Comparison of ENCODE assay signal across 1 cellular context in genomic region chr4:26856906-26857277, GRCh38.
TF ChIP-seq lines count a peak whose summit lies in the region.

No MANE protein-coding gene starts in this region.

TF ChIP-seq in A549, 52 proteins besides CTCF, POLR2A, EP300 and RAD21 (continued from another document):
- TF ChIP-seq ELK1 (IDR thresholded peaks at IDR 0.05; ENCODE audit: low read depth, low read length) (no peak), JUN (IDR thresholded peaks at IDR 0.05) (no peak), FOSL2 (IDR thresholded peaks at IDR 0.05) (no peak), FOSL2 (CRISPR knock-in tag; IDR thresholded peaks at IDR 0.05) (no peak), MAX (IDR thresholded peaks at IDR 0.05) (no peak), PHF8 (IDR thresholded peaks at IDR 0.05; ENCODE audit: borderline replicate concordance, low read depth) (no peak), CHD2 (IDR thresholded peaks at IDR 0.05; ENCODE audit: low read length, partially characterized antibody) (no peak), SREBF2 (IDR thresholded peaks at IDR 0.05) (no peak), CBX8 (IDR thresholded peaks at IDR 0.05) (no peak), KDM1A (IDR thresholded peaks at IDR 0.05; ENCODE audit: low read depth) (no peak), FOXS1 (CRISPR knock-in tag; IDR thresholded peaks at IDR 0.05) (no peak), TP53 (CRISPR knock-in tag; IDR thresholded peaks at IDR 0.05) (no peak)
